16 cellular contexts compared by ENCODE assay signal in genomic region chr3:71033681-71034220, GRCh38.
A peak's percentile ranks its signal among the peaks of the same experiment; 100 is the strongest.
DNase-seq lines count a peak whose midpoint lies in the region; ATAC-seq and TF ChIP-seq lines count a peak whose summit lies in the region.
"Had no signal": no experiment of that assay in that cellular context is flagged by ENCODE, and none has a peak within 500 bp of the region (broad histone marks: within the 10 kb centered on the region; RNA-seq: fewer than 3 reads in every experiment).

No MANE protein-coding gene starts in this region.

- ATAC-seq in activated T-cell treated with anti-CD3 and anti-CD28 coated beads, Interleukin-2, amount 50 U/mL, for 72 hours (replicated peaks in 1 of 2) = no peak
- peak; percentile 73 for ATAC-seq in WTC11
- peak; percentile 84 for ATAC-seq in esophagus mucosa
- ATAC-seq in GM21786 (IDR thresholded peaks at IDR 0.05; ENCODE audit: unreplicated experiment) = no peak
- no peak for ATAC-seq in GM21360 (IDR thresholded peaks at IDR 0.05; ENCODE audit: unreplicated experiment)
- ATAC-seq: psoas muscle; stimulated activated naive CD8-positive, alpha-beta T cell treated with anti-CD3 and anti-CD28 coated beads, Interleukin-15, Interleukin-2, amounts not matched to agents 100 U/mL and 50 U/mL, for 24 hours had no signal

- CTCF ChIA-PET in WTC11 (lab: Charles Lee) = interaction anchor here (0.7 to 1.7 kb wide), 2 partner anchors 12 to 1795 kb away, joined by 5 read pairs; no protein-coding TSS in a partner anchor

- H3K36me3 ChIP-seq in rectal smooth muscle tissue (ENCODE audit: control insufficient read depth, insufficient read depth, low read length) = no peaks in the 10 kb centered on the region

- peaks cover 19 to 34% of the 10 kb centered on the region in 2 donors for H3K36me3 Mint-ChIP-seq in activated T-cell treated with anti-CD3 and anti-CD28 coated beads, Interleukin-2, amount 50 U/mL, for 72 hours (ENCODE audit: insufficient read depth in 2 of 2)
- peaks cover 13% of the 10 kb centered on the region for H3K36me3 Mint-ChIP-seq in WTC11

- peaks cover 50% of the 10 kb centered on the region for H3K4me1 ChIP-seq in rectal smooth muscle tissue (ENCODE audit: control insufficient read depth, insufficient read depth, low read length)

- peaks cover 88% of the 10 kb centered on the region for H3K4me1 Mint-ChIP-seq in activated T-cell treated with anti-CD3 and anti-CD28 coated beads, Interleukin-2, amount 50 U/mL, for 72 hours (ENCODE audit: low read depth)
- peaks cover 54% of the 10 kb centered on the region for H3K4me1 Mint-ChIP-seq in WTC11

- peak overlapping the region; percentile 52 for H3K27ac ChIP-seq in rectal smooth muscle tissue (ENCODE audit: low read depth, low read length)
- H3K27ac ChIP-seq: GM23248, psoas muscle had no signal

- no peaks in the 10 kb centered on the region for H3K27me3 ChIP-seq in rectal smooth muscle tissue (ENCODE audit: control insufficient read depth, insufficient read depth, low read length)

- H3K9me3 Mint-ChIP-seq in activated T-cell treated with anti-CD3 and anti-CD28 coated beads, Interleukin-2, amount 50 U/mL, for 72 hours = no peaks in the 10 kb centered on the region
- peaks cover 11% of the 10 kb centered on the region for H3K9me3 Mint-ChIP-seq in WTC11

- no peak for DNase-seq in activated T-cell treated with anti-CD3 and anti-CD28 coated beads, Interleukin-2, amount 50 U/mL, for 72 hours
- DNase-seq in activated T-cell treated with anti-CD3 and anti-CD28 coated beads for 4 hours (no peak), WTC11 (ENCODE audit: low spot score) (no peak)
- DNase-seq in effector CD4-positive, alpha-beta T cell = no peak
- DNase-seq: GM23248; left ventricle myocardium inferior; NCI-H1417 treated with DMSO at 0.1 percent for 48 hours; NK-92 treated with Interleukin-12 subunit alpha and Interleukin-12 subunit beta, amount 100 ng/mL, for 24 hours; psoas muscle; RPMI8226; stimulated activated naive CD8-positive, alpha-beta T cell treated with anti-CD3 and anti-CD28 coated beads, Interleukin-15, Interleukin-2, amounts not matched to agents 100 U/mL and 50 U/mL, for 24 hours had no signal

- H3K27me3 Mint-ChIP-seq in activated T-cell treated with anti-CD3 and anti-CD28 coated beads, Interleukin-2, amount 50 U/mL, for 72 hours (ENCODE audit: low read depth) = no peaks in the 10 kb centered on the region
- no peaks in the 10 kb centered on the region for H3K27me3 Mint-ChIP-seq in WTC11 (ENCODE audit: low read depth)

- H3K27ac Mint-ChIP-seq in activated T-cell treated with anti-CD3 and anti-CD28 coated beads, Interleukin-2, amount 50 U/mL, for 72 hours = peak overlapping the region; percentile 34
- no peak overlapping the region for H3K27ac Mint-ChIP-seq in WTC11

- no peak overlapping the region for H3K4me3 Mint-ChIP-seq in activated T-cell treated with anti-CD3 and anti-CD28 coated beads, Interleukin-2, amount 50 U/mL, for 72 hours
- H3K4me3 Mint-ChIP-seq in WTC11 = no peak overlapping the region
- H3K4me3 Mint-ChIP-seq: CD14-positive monocyte had no signal

- TF ChIP-seq CTCF in WTC11 (IDR thresholded peaks at IDR 0.05) = no peak

- no peak overlapping the region for H3K9ac ChIP-seq in rectal smooth muscle tissue (ENCODE audit: low read length)
- H3K9ac ChIP-seq: GM23248 had no signal

- POLR2A ChIA-PET in WTC11 (lab: Charles Lee) = no interaction called here

- H3K4me3 ChIP-seq in rectal smooth muscle tissue (ENCODE audit: low read length) = no peak overlapping the region
- H3K4me3 ChIP-seq: GM23248, left ventricle myocardium inferior, psoas muscle had no signal

TF ChIP-seq in WTC11, 78 proteins besides CTCF, POLR2A, EP300 and RAD21:
- TF ChIP-seq SMAD3 (CRISPR knock-in tag; IDR thresholded peaks at IDR 0.05; ENCODE audit: borderline replicate concordance) (no peak), NR2C2 (CRISPR knock-in tag; IDR thresholded peaks at IDR 0.05) (no peak), NFATC4 (CRISPR knock-in tag; IDR thresholded peaks at IDR 0.05) (no peak), ESRRA (CRISPR knock-in tag; IDR thresholded peaks at IDR 0.05; ENCODE audit: borderline replicate concordance) (no peak), ZNF532 (CRISPR knock-in tag; IDR thresholded peaks at IDR 0.05; ENCODE audit: borderline replicate concordance) (no peak), TEAD4 (CRISPR knock-in tag; IDR thresholded peaks at IDR 0.05) (no peak), MAX (CRISPR knock-in tag; IDR thresholded peaks at IDR 0.05) (no peak), NR3C1 (CRISPR knock-in tag; conservative IDR thresholded peaks at IDR 0.05; ENCODE audit: low read depth) (no peak), GRHL2 (CRISPR knock-in tag; IDR thresholded peaks at IDR 0.05; ENCODE audit: insufficient replicate concordance, severe bottlenecking) (no peak), PRRX2 (CRISPR knock-in tag; IDR thresholded peaks at IDR 0.05) (no peak), NR1H2 (CRISPR knock-in tag; IDR thresholded peaks at IDR 0.05) (no peak)
TF ChIP-seq in WTC11: peak in this region for 0.

Comparison
In these comparisons a context has a peak if more than half of its experiments do, and no peak if none do; other contexts are left out.
1. ATAC-seq: peak in WTC11 (single experiment) and esophagus mucosa (single experiment); none in activated T-cell treated with anti-CD3 and anti-CD28 coated beads, Interleukin-2, amount 50 U/mL, for 72 hours (0 of 2), GM21786 (single experiment) and GM21360 (single experiment).